Comparison of ENCODE assay signal across 31 cellular contexts in the genomic region with DNA sequence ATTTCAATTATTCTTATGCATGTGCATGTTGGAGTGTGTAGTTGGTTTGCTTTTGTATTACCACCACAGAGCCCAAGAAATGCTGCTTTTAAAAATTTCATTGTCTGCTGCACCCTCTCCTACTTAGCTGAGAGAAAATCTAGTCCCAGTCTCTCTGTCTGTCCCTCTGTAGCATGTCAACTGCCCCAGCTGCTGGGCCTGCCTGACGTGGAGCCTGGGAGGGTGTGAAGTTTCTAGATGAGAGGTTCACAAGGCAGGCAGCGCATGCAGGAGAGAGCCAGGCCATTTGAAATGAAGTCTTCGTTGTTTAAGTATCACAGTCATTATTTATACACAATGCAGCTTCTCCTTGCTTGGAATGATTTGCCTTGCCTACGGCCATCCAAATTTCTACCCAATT.
"Had no signal": no experiment of that assay in that cellular context is flagged by ENCODE, and none has a peak within 500 bp of the region (broad histone marks: within the 10 kb centered on the region; RNA-seq: fewer than 3 reads in every experiment).

No MANE protein-coding gene starts in this region.

- H3K27me3 ChIP-seq: brain microvascular endothelial cell, foreskin keratinocyte, gastrocnemius medialis had no signal

- ATAC-seq: activated CD4-positive, alpha-beta T cell treated with anti-CD3 and anti-CD28 coated beads for 36 hours; activated CD8-positive, alpha-beta memory T cell treated with anti-CD3 and anti-CD28 coated beads, Interleukin-2, amount 10 ng/mL, durations not matched to agents 7 days and 5 days; activated CD8-positive, alpha-beta T cell treated with anti-CD3 and anti-CD28 coated beads, Interleukin-2, amount 10 ng/mL, durations not matched to agents 7 days and 5 days; activated naive CD4-positive, alpha-beta T cell treated with anti-CD3 and anti-CD28 coated beads, Interleukin-2, amount 50 U/mL, for 72 hours; activated T-cell treated with anti-CD3 and anti-CD28 coated beads, Interleukin-2, amount 50 U/mL, for 72 hours; esophagus mucosa; foreskin keratinocyte; gastrocnemius medialis; heart left ventricle; T-helper 17 cell had no signal

- H3K4me1 ChIP-seq: gastrocnemius medialis had no signal

- H3K27ac Mint-ChIP-seq: activated CD4-positive, alpha-beta memory T cell treated with anti-CD3 and anti-CD28 coated beads for 36 hours; activated CD4-positive, alpha-beta T cell treated with anti-CD3 and anti-CD28 coated beads for 36 hours; activated CD4-positive, alpha-beta T cell treated with anti-CD3 and anti-CD28 coated beads, Interleukin-2, amount 10 ng/mL, durations not matched to agents 24 days and 14 days; activated CD8-positive, alpha-beta memory T cell treated with anti-CD3 and anti-CD28 coated beads, Interleukin-2, amount 10 ng/mL, durations not matched to agents 7 days and 5 days; activated CD8-positive, alpha-beta T cell treated with anti-CD3 and anti-CD28 coated beads, Interleukin-2, amount 10 ng/mL, durations not matched to agents 7 days and 5 days; activated naive CD4-positive, alpha-beta T cell treated with anti-CD3 and anti-CD28 coated beads, Interleukin-2, amount 10 ng/mL, durations not matched to agents 7 days and 5 days; activated naive CD4-positive, alpha-beta T cell treated with anti-CD3 and anti-CD28 coated beads, Interleukin-2, amount 50 U/mL, for 72 hours; activated naive CD8-positive, alpha-beta T cell treated with anti-CD3 and anti-CD28 coated beads, Interleukin-2, amount 10 ng/mL, durations not matched to agents 7 days and 5 days; activated T-cell treated with anti-CD3 and anti-CD28 coated beads, Interleukin-2, amount 50 U/mL, for 24 hours; activated T-cell treated with anti-CD3 and anti-CD28 coated beads, Interleukin-2, amount 50 U/mL, for 72 hours; dendritic cell treated with granulocyte-macrophage colony-stimulating factor and Interleukin-4, amounts not matched to agents 40 ng/mL and 50 ng/mL, for 4 days; endodermal cell; T-helper 17 cell; T-helper 2 cell treated with Interferon-gamma antibody and Interleukin-4, amounts not matched to agents 5 μg/mL and 100 μg/mL, for 36 hours had no signal

- H3K27me3 Mint-ChIP-seq: activated naive CD4-positive, alpha-beta T cell treated with anti-CD3 and anti-CD28 coated beads, Interleukin-2, amount 10 ng/mL, durations not matched to agents 7 days and 5 days; central memory CD8-positive, alpha-beta T cell had no signal

- H3K4me3 ChIP-seq: coronary artery, gastrocnemius medialis, heart left ventricle had no signal

- H3K9me3 Mint-ChIP-seq: activated CD4-positive, alpha-beta memory T cell treated with anti-CD3 and anti-CD28 coated beads for 36 hours; activated CD4-positive, alpha-beta T cell treated with anti-CD3 and anti-CD28 coated beads, Interleukin-2, amount 10 ng/mL, durations not matched to agents 24 days and 14 days; activated naive CD4-positive, alpha-beta T cell treated with anti-CD3 and anti-CD28 coated beads, Interleukin-2, amount 10 ng/mL, durations not matched to agents 7 days and 5 days; activated naive CD8-positive, alpha-beta T cell treated with anti-CD3 and anti-CD28 coated beads, Interleukin-2, amount 10 ng/mL, durations not matched to agents 7 days and 5 days; activated T-cell treated with anti-CD3 and anti-CD28 coated beads, Interleukin-2, amount 50 U/mL, for 24 hours; activated T-cell treated with anti-CD3 and anti-CD28 coated beads, Interleukin-2, amount 50 U/mL, for 72 hours; central memory CD8-positive, alpha-beta T cell; dendritic cell treated with granulocyte-macrophage colony-stimulating factor and Interleukin-4, amounts not matched to agents 40 ng/mL and 50 ng/mL, for 4 days; endodermal cell; T-helper 2 cell treated with Interferon-gamma antibody and Interleukin-4, amounts not matched to agents 5 μg/mL and 100 μg/mL, for 36 hours had no signal

- H3K9me3 ChIP-seq: gastrocnemius medialis, heart left ventricle had no signal

- H3K4me3 Mint-ChIP-seq: activated CD4-positive, alpha-beta memory T cell treated with anti-CD3 and anti-CD28 coated beads for 36 hours; activated CD4-positive, alpha-beta T cell treated with anti-CD3 and anti-CD28 coated beads for 36 hours; activated CD4-positive, alpha-beta T cell treated with anti-CD3 and anti-CD28 coated beads, Interleukin-2, amount 10 ng/mL, durations not matched to agents 24 days and 14 days; activated CD8-positive, alpha-beta memory T cell treated with anti-CD3 and anti-CD28 coated beads, Interleukin-2, amount 10 ng/mL, durations not matched to agents 7 days and 5 days; activated CD8-positive, alpha-beta T cell treated with anti-CD3 and anti-CD28 coated beads, Interleukin-2, amount 10 ng/mL, durations not matched to agents 7 days and 5 days; activated naive CD4-positive, alpha-beta T cell treated with anti-CD3 and anti-CD28 coated beads, Interleukin-2, amount 10 ng/mL, durations not matched to agents 7 days and 5 days; activated naive CD8-positive, alpha-beta T cell treated with anti-CD3 and anti-CD28 coated beads, Interleukin-2, amount 10 ng/mL, durations not matched to agents 7 days and 5 days; activated T-cell treated with anti-CD3 and anti-CD28 coated beads, Interleukin-2, amount 50 U/mL, for 24 hours; activated T-cell treated with anti-CD3 and anti-CD28 coated beads, Interleukin-2, amount 50 U/mL, for 72 hours; central memory CD8-positive, alpha-beta T cell; dendritic cell treated with granulocyte-macrophage colony-stimulating factor and Interleukin-4, amounts not matched to agents 40 ng/mL and 50 ng/mL, for 4 days; endodermal cell; T-helper 17 cell; T-helper 2 cell treated with Interferon-gamma antibody and Interleukin-4, amounts not matched to agents 5 μg/mL and 100 μg/mL, for 36 hours had no signal

- DNase-seq: activated CD4-positive, alpha-beta memory T cell treated with anti-CD3 and anti-CD28 coated beads for 36 hours; activated CD4-positive, alpha-beta T cell treated with anti-CD3 and anti-CD28 coated beads for 36 hours; activated CD4-positive, alpha-beta T cell treated with anti-CD3 and anti-CD28 coated beads, Interleukin-2, amount 10 ng/mL, durations not matched to agents 24 days and 14 days; activated CD4-positive, CD25-positive, alpha-beta regulatory T cell; activated CD4-positive, CD25-positive, alpha-beta regulatory T cell treated with anti-CD3 and anti-CD28 coated beads, Interleukin-2, amount 50 U/mL, for 72 hours; activated CD8-positive, alpha-beta memory T cell treated with anti-CD3 and anti-CD28 coated beads, Interleukin-2, amount 10 ng/mL, durations not matched to agents 7 days and 5 days; activated CD8-positive, alpha-beta memory T cell treated with anti-CD3 and anti-CD28 coated beads, Interleukin-2, amount 50 U/mL, for 4 hours; activated CD8-positive, alpha-beta T cell treated with anti-CD3 and anti-CD28 coated beads, Interleukin-2, amount 10 ng/mL, durations not matched to agents 7 days and 5 days; activated gamma-delta T cell; activated naive CD4-positive, alpha-beta T cell; activated naive CD4-positive, alpha-beta T cell treated with anti-CD3 and anti-CD28 coated beads, Interleukin-2, amount 10 ng/mL, durations not matched to agents 7 days and 5 days; activated naive CD8-positive, alpha-beta T cell treated with anti-CD3 and anti-CD28 coated beads, Interleukin-2, amount 10 ng/mL, durations not matched to agents 7 days and 5 days; activated T-cell treated with anti-CD3 and anti-CD28 coated beads, Interleukin-2, amount 50 U/mL, for 24 hours; activated T-cell treated with anti-CD3 and anti-CD28 coated beads, Interleukin-2, amount 50 U/mL, for 72 hours; brain microvascular endothelial cell; dorsolateral prefrontal cortex; effector memory CD4-positive, alpha-beta T cell; endodermal cell; foreskin keratinocyte; gastrocnemius medialis; glutamatergic neuron; heart left ventricle; T-helper 1 cell; T-helper 17 cell; T1000 had no signal

- H3K27ac ChIP-seq: brain microvascular endothelial cell, coronary artery, dorsolateral prefrontal cortex, foreskin keratinocyte, gastrocnemius medialis, heart left ventricle had no signal

- H3K4me1 Mint-ChIP-seq: activated CD4-positive, alpha-beta T cell treated with anti-CD3 and anti-CD28 coated beads for 36 hours; activated CD4-positive, alpha-beta T cell treated with anti-CD3 and anti-CD28 coated beads, Interleukin-2, amount 10 ng/mL, durations not matched to agents 24 days and 14 days; activated CD8-positive, alpha-beta memory T cell treated with anti-CD3 and anti-CD28 coated beads, Interleukin-2, amount 10 ng/mL, durations not matched to agents 7 days and 5 days; activated naive CD4-positive, alpha-beta T cell treated with anti-CD3 and anti-CD28 coated beads, Interleukin-2, amount 10 ng/mL, durations not matched to agents 7 days and 5 days; activated naive CD8-positive, alpha-beta T cell treated with anti-CD3 and anti-CD28 coated beads, Interleukin-2, amount 10 ng/mL, durations not matched to agents 7 days and 5 days; central memory CD8-positive, alpha-beta T cell; endodermal cell; T-helper 17 cell had no signal

- H3K36me3 ChIP-seq: brain microvascular endothelial cell, gastrocnemius medialis, heart left ventricle had no signal

- H3K36me3 Mint-ChIP-seq: activated CD4-positive, alpha-beta memory T cell treated with anti-CD3 and anti-CD28 coated beads for 36 hours; activated CD8-positive, alpha-beta memory T cell treated with anti-CD3 and anti-CD28 coated beads, Interleukin-2, amount 10 ng/mL, durations not matched to agents 7 days and 5 days; activated naive CD4-positive, alpha-beta T cell treated with anti-CD3 and anti-CD28 coated beads, Interleukin-2, amount 10 ng/mL, durations not matched to agents 7 days and 5 days; activated naive CD4-positive, alpha-beta T cell treated with anti-CD3 and anti-CD28 coated beads, Interleukin-2, amount 50 U/mL, for 72 hours; activated naive CD8-positive, alpha-beta T cell treated with anti-CD3 and anti-CD28 coated beads, Interleukin-2, amount 10 ng/mL, durations not matched to agents 7 days and 5 days had no signal
